8 cellular contexts compared by ENCODE assay signal in the genomic region with DNA sequence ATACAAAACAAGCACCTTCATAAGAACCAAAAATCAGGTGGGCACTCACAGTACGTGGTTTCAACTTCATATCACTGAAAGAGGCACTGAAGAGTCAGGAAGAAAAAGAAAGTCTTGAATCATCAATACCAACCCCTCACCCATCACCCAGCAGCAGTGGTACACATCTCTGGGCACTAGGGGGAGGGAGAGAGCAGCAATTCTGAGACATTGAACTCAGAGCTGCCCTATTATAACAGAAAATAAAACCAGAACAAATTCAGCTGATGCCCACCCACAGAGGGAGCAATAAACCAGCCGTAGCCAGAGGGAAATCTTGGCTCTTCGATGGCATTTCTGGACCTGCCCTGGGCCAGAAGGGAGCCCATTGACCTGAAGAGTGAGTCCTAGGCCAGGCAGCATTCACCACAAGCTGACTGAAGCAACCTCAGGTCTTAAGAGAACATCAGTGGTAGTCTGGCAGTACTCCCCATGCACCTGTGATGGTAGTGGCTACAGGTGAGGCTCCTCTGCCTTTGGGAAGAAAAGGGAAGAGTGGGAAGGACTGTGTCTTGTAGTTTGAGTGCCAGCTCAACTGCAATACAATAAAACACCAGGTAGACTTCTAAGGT. TPM values are rescaled to one million over a fixed set of nuclear protein-coding genes. Genes with fewer than 3 reads are reported as not detected.
DNase-seq lines count a peak whose midpoint lies in the region; ATAC-seq, FAIRE-seq and TF ChIP-seq lines count a peak whose summit lies in the region.

No MANE protein-coding gene starts in this region.

- H3K36me3 ChIP-seq in keratinocyte (ENCODE audit: control insufficient read depth in 2 of 2, extremely low read depth in 1 of 2, insufficient read depth in 2 of 2, low read length in 2 of 2) = no peaks in the 10 kb centered on the region
- H3K36me3 ChIP-seq in gastroesophageal sphincter = no peaks in the 10 kb centered on the region

- no peaks in the 10 kb centered on the region for H3K9me3 ChIP-seq in keratinocyte (ENCODE audit: control insufficient read depth, low read depth, low read length)
- peaks cover 0 to 29% (median 0%) of the 10 kb centered on the region in 3 donors for H3K9me3 ChIP-seq in gastroesophageal sphincter

- TF ChIP-seq EP300 in gastroesophageal sphincter (IDR thresholded peaks at IDR 0.05) = no peak

- H3K4me1 ChIP-seq in keratinocyte (ENCODE audit: control insufficient read depth, extremely low read depth, insufficient read depth, low read length) = peaks cover 9% of the 10 kb centered on the region
- H3K4me1 ChIP-seq in gastroesophageal sphincter = no peaks in the 10 kb centered on the region

- no peaks in the 10 kb centered on the region for H4K20me1 ChIP-seq in keratinocyte (ENCODE audit: control insufficient read depth, extremely low read depth, insufficient read depth, low read length)

- dilution Hi-C loops in keratinocyte (cut with MboI; ENCODE audit: extremely low pct_ligation_motif_present, low sequenced_read_pairs) = no loop called here

- 0 to 44% methylated on average over 1 to 3 of the region's 3 CpGs for WGBS in gastroesophageal sphincter (ENCODE audit: low coverage in 1 of 2), 2 donors

- no peak overlapping the region for H3K9ac ChIP-seq in keratinocyte (ENCODE audit: control insufficient read depth, extremely low read depth, insufficient read depth, low read length)

- TF ChIP-seq CTCF in keratinocyte (optimal IDR thresholded peaks at IDR 0.05 in 1 of 3, IDR thresholded peaks at IDR 0.05 in 1 of 3, conservative IDR thresholded peaks at IDR 0.05 in 1 of 3; ENCODE audit: extremely low read depth in 1 of 3, insufficient read depth in 2 of 3, low read length in 3 of 3) (peak; percentile 80 to 83 (median 82)), gastroesophageal sphincter (IDR thresholded peaks at IDR 0.05) (peak in 1 of 4 experiments; percentile 33)

- no peaks in the 10 kb centered on the region for H3K9me1 ChIP-seq in keratinocyte (ENCODE audit: control insufficient read depth, extremely low read depth, insufficient read depth, low read length)

- peak; percentile 87 for ATAC-seq in GM18873 (IDR thresholded peaks at IDR 0.05; ENCODE audit: low FRiP score, unreplicated experiment)
- ATAC-seq in HG03025 (IDR thresholded peaks at IDR 0.05; ENCODE audit: low FRiP score, unreplicated experiment) = peak; percentile 97
- no peak for ATAC-seq in gastroesophageal sphincter

- H3K27me3 ChIP-seq in keratinocyte (ENCODE audit: control insufficient read depth, extremely low read depth, insufficient read depth, low read length) (no peaks in the 10 kb centered on the region), gastroesophageal sphincter (no peaks in the 10 kb centered on the region)

- H3K4me3 ChIP-seq in keratinocyte (ENCODE audit: control insufficient read depth in 2 of 3, extremely low read depth in 1 of 3, insufficient read depth in 2 of 3, low read depth in 1 of 3, low read length in 3 of 3) (no peak overlapping the region), gastroesophageal sphincter (no peak overlapping the region)

- peak overlapping the region; percentile 37 for H3K4me2 ChIP-seq in keratinocyte (ENCODE audit: control insufficient read depth, extremely low read depth, insufficient read depth, low read depth, low read length)

- no peak for TF ChIP-seq POLR2A in gastroesophageal sphincter (IDR thresholded peaks at IDR 0.05)

- FAIRE-seq in keratinocyte (lab: Jason Lieb, UNC) = peak; percentile 85

- peak; percentile 47 for DNase-seq in COLO829 (ENCODE audit: low spot score)
- peak; percentile 40 for DNase-seq in NCI-H526 treated with DMSO at 0.1 percent for 48 hours (lab: John Stamatoyannopoulos, UW)
- DNase-seq in activated naive CD4-positive, alpha-beta T cell treated with Interleukin-2 at 50 U/mL for 16 hours = peak; percentile 24
- no peak for DNase-seq in keratinocyte (ENCODE audit: low read depth, low spot score)
- no peak for DNase-seq in NCI-H1092 treated with DMSO at 0.1 percent for 48 hours (lab: John Stamatoyannopoulos, UW)

- H2AFZ ChIP-seq in keratinocyte (ENCODE audit: control insufficient read depth, low read length) = peak overlapping the region; percentile 43

- no peak overlapping the region for H3K27ac ChIP-seq in keratinocyte (ENCODE audit: control insufficient read depth, insufficient read depth, low read length)
- H3K27ac ChIP-seq in gastroesophageal sphincter = no peak overlapping the region

- no peaks in the 10 kb centered on the region for H3K79me2 ChIP-seq in keratinocyte (ENCODE audit: control insufficient read depth, insufficient read depth, low read length)

RNA-seq across cellular contexts. Expression of a gene that starts 42.2 kb away (rescaled TPM):
- polyA plus RNA-seq in keratinocyte = 0.01 TPM in 2 of 3 replicates, not detected in the other
- polyA plus RNA-seq in keratinocyte (2011; ENCODE audit: low read depth) = not detected
- polyA plus RNA-seq in keratinocyte (2011; cell fraction: cytosol; rRNA removed) = 0.01 TPM in 1 of 2 replicates, not detected in the other
- polyA plus RNA-seq in keratinocyte (2011; cell fraction: nucleus; rRNA removed) = not detected in 2 replicates
- 0.03 and 0.04 TPM in 2 replicates for polyA plus RNA-seq in keratinocyte (2012; ENCODE audit: low replicate concordance)
- polyA minus RNA-seq in keratinocyte = not detected in 3 replicates
- polyA minus RNA-seq in keratinocyte (2011; cell fraction: cytosol; rRNA and poly(A)+ RNA removed) = not detected
- polyA minus RNA-seq in keratinocyte (2011; cell fraction: nucleus; rRNA and poly(A)+ RNA removed) = not detected in 2 replicates
- total RNA-seq in gastroesophageal sphincter = 1 to 10 TPM in 3 of 4 donors, under 1 TPM in 1; 0.81 to 1.9 (median 1.4) TPM

Comparison
In these comparisons a context has a peak if more than half of its experiments do, and no peak if none do; other contexts are left out.
1. DNase-seq: peak in COLO829 (single experiment), NCI-H526 treated with DMSO at 0.1 percent for 48 hours (single experiment) and activated naive CD4-positive, alpha-beta T cell treated with Interleukin-2 at 50 U/mL for 16 hours (single experiment); none in keratinocyte (single experiment) and NCI-H1092 treated with DMSO at 0.1 percent for 48 hours (single experiment).